ENCODE assay signal across 17 cellular contexts in the genomic region with DNA sequence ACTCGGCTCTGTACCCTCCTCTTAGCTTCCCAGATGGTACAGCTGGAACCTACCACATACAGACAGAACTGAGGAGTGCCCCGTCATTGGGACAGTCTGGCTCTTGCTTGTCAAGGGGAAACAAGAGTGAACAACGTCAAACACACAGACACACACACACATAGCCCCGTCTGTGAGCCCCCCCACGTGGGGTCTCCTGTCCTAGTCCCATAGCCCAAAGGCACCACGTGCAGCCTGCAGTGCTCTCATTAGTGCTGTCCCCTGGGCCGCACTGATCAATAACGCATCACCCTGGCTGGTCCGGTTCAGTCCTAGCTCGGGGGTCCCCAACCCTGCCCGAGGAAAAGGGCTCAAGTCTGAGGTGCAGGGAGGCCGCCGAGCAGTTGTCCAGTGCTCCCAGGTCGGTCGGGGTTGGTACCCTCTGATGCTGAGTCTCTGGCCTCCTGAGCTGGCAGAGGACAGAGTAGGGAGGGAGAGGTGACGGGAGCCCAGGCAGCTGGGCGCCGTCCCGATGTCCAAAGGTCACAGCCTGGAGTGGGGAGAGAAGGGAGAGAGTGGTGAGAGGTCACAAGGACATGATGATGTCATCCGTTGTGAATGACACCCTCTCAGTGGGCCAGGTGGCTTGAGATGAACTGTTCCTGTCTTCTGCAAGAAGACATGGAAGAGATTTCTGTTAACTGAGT.
DNase-seq lines count a peak whose midpoint lies in the region; ATAC-seq, FAIRE-seq and TF ChIP-seq lines count a peak whose summit lies in the region.
"Had no signal": no experiment of that assay in that cellular context is flagged by ENCODE, and none has a peak within 500 bp of the region (broad histone marks: within the 10 kb centered on the region; RNA-seq: fewer than 3 reads in every experiment).

No MANE protein-coding gene starts in this region.

- no peaks in the 10 kb centered on the region for H3K79me2 ChIP-seq in K562 (ENCODE audit: control insufficient read depth, insufficient read depth, low read length)

- no TSS peak for BruUV-seq in K562 (replicated peaks; lab: Mats Ljungman, UMichigan)

- in situ Hi-C loops in K562 (cut with MboI), result no loop called here

- no peak overlapping the region for H3K9ac ChIP-seq in K562 (ENCODE audit: insufficient read depth in 1 of 2, low read depth in 2 of 2, low read length in 2 of 2)

- DNase-seq in DMS53 (lab: John Stamatoyannopoulos, UW) (peak; percentile 96), K562 (ENCODE audit: extremely low read depth in 1 of 4, low spot score in 3 of 4) (no peak), right lobe of liver (peak; percentile 87 to 94 (median 94)), psoas muscle (no peak), ascending aorta (ENCODE audit: low spot score in 2 of 2) (no peak), NCI-H2029 treated with DMSO at 0.1 percent for 48 hours (lab: John Stamatoyannopoulos, UW) (no peak)
- DNase-seq in activated CD8-positive, alpha-beta memory T cell treated with anti-CD3 and anti-CD28 coated beads, Interleukin-2, amount 10 ng/mL, durations not matched to agents 7 days and 5 days, result no peak
- DNase-seq: CD4-positive, alpha-beta T cell; H7; NCI-H1436 treated with DMSO at 0.1 percent for 48 hours; NCI-H2081 treated with DMSO at 0.1 percent for 48 hours; NCI-H2227 treated with DMSO at 0.1 percent for 48 hours; NCI-H526; OCI-M1 had no signal

- H3K27ac ChIP-seq in K562 (ENCODE audit: extremely low read depth, low read depth, low read length) (no peak overlapping the region), right lobe of liver (no peak overlapping the region), psoas muscle (no peak overlapping the region), ascending aorta (no peak overlapping the region)

- H3K4me1 Mint-ChIP-seq in activated CD8-positive, alpha-beta memory T cell treated with anti-CD3 and anti-CD28 coated beads, Interleukin-2, amount 10 ng/mL, durations not matched to agents 7 days and 5 days, result no peaks in the 10 kb centered on the region

- no peaks in the 10 kb centered on the region for H3K9me3 Mint-ChIP-seq in activated CD8-positive, alpha-beta memory T cell treated with anti-CD3 and anti-CD28 coated beads, Interleukin-2, amount 10 ng/mL, durations not matched to agents 7 days and 5 days (ENCODE audit: low read depth)

- TF ChIP-seq CTCF in K562 (IDR thresholded peaks at IDR 0.05 in 2 of 3, conservative IDR thresholded peaks at IDR 0.05 in 1 of 3; ENCODE audit: insufficient read depth in 2 of 3, low read depth in 1 of 3, low read length in 3 of 3) (no peak), right lobe of liver (IDR thresholded peaks at IDR 0.05) (no peak), psoas muscle (IDR thresholded peaks at IDR 0.05) (no peak), ascending aorta (IDR thresholded peaks at IDR 0.05) (no peak)

- H3K4me3 Mint-ChIP-seq in activated CD8-positive, alpha-beta memory T cell treated with anti-CD3 and anti-CD28 coated beads, Interleukin-2, amount 10 ng/mL, durations not matched to agents 7 days and 5 days, result no peak overlapping the region
- H3K4me3 Mint-ChIP-seq: CD4-positive, alpha-beta T cell; IgD-negative memory B cell had no signal

- CTCF ChIA-PET in K562 (lab: Yijun Ruan, JAX; ENCODE audit: low intra/inter-chr PET ratio), result no interaction called here
- CTCF ChIA-PET in activated CD8-positive, alpha-beta memory T cell treated with anti-CD3 and anti-CD28 coated beads, Interleukin-2, amount 10 ng/mL, durations not matched to agents 7 days and 5 days (lab: Charles Lee), result no interaction called here

- H3K4me3 ChIP-seq in K562, result no peak overlapping the region
- no peak overlapping the region for H3K4me3 ChIP-seq in right lobe of liver
- no peak overlapping the region for H3K4me3 ChIP-seq in psoas muscle
- no peak overlapping the region for H3K4me3 ChIP-seq in ascending aorta

- H3K4me2 ChIP-seq in K562 (ENCODE audit: insufficient read depth, low read length), result no peak overlapping the region

- ATAC-seq in K562 (no peak), right lobe of liver (peak; percentile 99 to 100 (median 99)), psoas muscle (peak in 3 of 4 donors; percentile 19 to 68 (median 40)), GM21528 (IDR thresholded peaks at IDR 0.05; ENCODE audit: low FRiP score, unreplicated experiment) (no peak)
- no peak for ATAC-seq in activated CD8-positive, alpha-beta memory T cell treated with anti-CD3 and anti-CD28 coated beads, Interleukin-2, amount 10 ng/mL, durations not matched to agents 7 days and 5 days

- intact Hi-C loops in K562 (cut with micrococcal nuclease), result no loop called here
- intact Hi-C loops in right lobe of liver (cut with DNase I), result loop anchor here in 1 of 2 donors (10.0 kb wide), 1 partner anchor 92 kb away; no protein-coding TSS in a partner anchor
- intact Hi-C loops in psoas muscle (cut with DNase I), result no loop called here
- intact Hi-C loops in ascending aorta (cut with DNase I), result no loop called here

- H3K36me3 Mint-ChIP-seq in activated CD8-positive, alpha-beta memory T cell treated with anti-CD3 and anti-CD28 coated beads, Interleukin-2, amount 10 ng/mL, durations not matched to agents 7 days and 5 days, result no peaks in the 10 kb centered on the region
- H3K36me3 Mint-ChIP-seq: IgD-negative memory B cell had no signal

- no peak for TF ChIP-seq RAD21 in K562 (CRISPR knock-in tag; conservative IDR thresholded peaks at IDR 0.05 in 1 of 2, IDR thresholded peaks at IDR 0.05 in 1 of 2)

- 1% methylated on average over 16 of the region's 20 CpGs for WGBS in K562 (ENCODE audit: insufficient coverage, low coverage, missing lambda C conversion rate)
- 30% methylated on average over 7 of the region's 20 CpGs for WGBS in right lobe of liver (ENCODE audit: insufficient coverage, low coverage, low lambda C conversion rate, missing lambda C conversion rate)
- 57 to 61% (median 58%) methylated on average over 20 of the region's 20 CpGs for WGBS in psoas muscle, 3 donors

- H4K20me1 ChIP-seq in K562 (replicated peaks; ENCODE audit: control insufficient read depth, insufficient read depth, low read length), result no peaks in the 10 kb centered on the region

- H3K9me3 ChIP-seq in K562 (replicated peaks; ENCODE audit: control insufficient read depth, insufficient read depth, low read depth, low read length) (0 out of 2 replicates have a peak, but pooled peaks cover 2% of the 10 kb centered on the region), right lobe of liver (no peaks in the 10 kb centered on the region), psoas muscle (peaks cover 6% of the 10 kb centered on the region), ascending aorta (peaks cover 0 to 5% of the 10 kb centered on the region in 2 donors)

- TF ChIP-seq EP300 in K562 (IDR thresholded peaks at IDR 0.05; ENCODE audit: low read length), result no peak

- H3K27me3 Mint-ChIP-seq in activated CD8-positive, alpha-beta memory T cell treated with anti-CD3 and anti-CD28 coated beads, Interleukin-2, amount 10 ng/mL, durations not matched to agents 7 days and 5 days, result no peaks in the 10 kb centered on the region
- H3K27me3 Mint-ChIP-seq: IgD-negative memory B cell had no signal

- FAIRE-seq in K562 (lab: Jason Lieb, UNC), result peak; percentile 6
- FAIRE-seq: D721Med had no signal

- H3K27ac Mint-ChIP-seq in activated CD8-positive, alpha-beta memory T cell treated with anti-CD3 and anti-CD28 coated beads, Interleukin-2, amount 10 ng/mL, durations not matched to agents 7 days and 5 days, result no peak overlapping the region
- H3K27ac Mint-ChIP-seq: CD4-positive, alpha-beta T cell had no signal

- no peaks in the 10 kb centered on the region for H3K36me3 ChIP-seq in K562 (ENCODE audit: control insufficient read depth, insufficient read depth, low read length)
- no peaks in the 10 kb centered on the region for H3K36me3 ChIP-seq in right lobe of liver
- H3K36me3 ChIP-seq in psoas muscle (ENCODE audit: insufficient read depth in 1 of 2, low read depth in 1 of 2), result no peaks in the 10 kb centered on the region
- no peaks in the 10 kb centered on the region for H3K36me3 ChIP-seq in ascending aorta

- TF ChIP-seq POLR2A in K562 (conservative IDR thresholded peaks at IDR 0.05) (no peak), right lobe of liver (IDR thresholded peaks at IDR 0.05) (no peak)

- H3K27me3 ChIP-seq in K562 (ENCODE audit: control insufficient read depth in 2 of 2, insufficient read depth in 2 of 2, low read length in 2 of 2) (peaks cover 0 to 23% of the 10 kb centered on the region in 2 experiments; a peak in 2 of 5 replicates), right lobe of liver (no peaks in the 10 kb centered on the region), psoas muscle (ENCODE audit: insufficient read depth in 3 of 3, low read length in 2 of 3) (no peaks in the 10 kb centered on the region), ascending aorta (no peaks in the 10 kb centered on the region)

- H2AFZ ChIP-seq in K562 (ENCODE audit: low read depth, low read length), result no peak overlapping the region

- H3K9me1 ChIP-seq in K562 (ENCODE audit: control insufficient read depth, insufficient read depth, low read length), result no peaks in the 10 kb centered on the region

- H3K4me1 ChIP-seq in K562 (replicated peaks in 1 of 2; ENCODE audit: control insufficient read depth in 2 of 2, insufficient read depth in 2 of 2, low read length in 2 of 2) (peaks cover 2 to 3% of the 10 kb centered on the region in 2 experiments; a peak in 1 of 5 replicates), right lobe of liver (peaks cover 0 to 4% (median 2%) of the 10 kb centered on the region in 4 donors), psoas muscle (no peaks in the 10 kb centered on the region), ascending aorta (no peaks in the 10 kb centered on the region)

- POLR2A ChIA-PET in K562 (lab: Yijun Ruan, JAX), result no interaction called here

TF ChIP-seq in K562, 482 proteins besides CTCF, POLR2A, EP300 and RAD21:
- TF ChIP-seq ATF7 (IDR thresholded peaks at IDR 0.05), result 0 out of 2 replicates have a peak, but pooled peaks have one; percentile 39
- TF ChIP-seq ATF3 (IDR thresholded peaks at IDR 0.05), result peak; percentile 68
- no peak for TF ChIP-seq ATF3 (CRISPR knock-in tag; conservative IDR thresholded peaks at IDR 0.05)
- TF ChIP-seq FOXM1 (IDR thresholded peaks at IDR 0.05; ENCODE audit: low read depth), result no peak
- TF ChIP-seq FOXM1 (CRISPR knock-in tag; IDR thresholded peaks at IDR 0.05; ENCODE audit: low read depth), result no peak

Comparison
In these comparisons a context has a peak if more than half of its experiments do, and no peak if none do; other contexts are left out.
1. DNase-seq: peak in DMS53 (single experiment) and right lobe of liver (3 of 3); none in K562 (0 of 4), psoas muscle (0 of 2), ascending aorta (0 of 2), NCI-H2029 treated with DMSO at 0.1 percent for 48 hours (single experiment) and activated CD8-positive, alpha-beta memory T cell treated with anti-CD3 and anti-CD28 coated beads, Interleukin-2, amount 10 ng/mL, durations not matched to agents 7 days and 5 days (single experiment).
2. ATAC-seq: peak in right lobe of liver (4 of 4) and psoas muscle (3 of 4); none in K562 (single experiment), GM21528 (single experiment) and activated CD8-positive, alpha-beta memory T cell treated with anti-CD3 and anti-CD28 coated beads, Interleukin-2, amount 10 ng/mL, durations not matched to agents 7 days and 5 days (single experiment).